ENCODE assay signal across 25 cellular contexts in the genomic region with DNA sequence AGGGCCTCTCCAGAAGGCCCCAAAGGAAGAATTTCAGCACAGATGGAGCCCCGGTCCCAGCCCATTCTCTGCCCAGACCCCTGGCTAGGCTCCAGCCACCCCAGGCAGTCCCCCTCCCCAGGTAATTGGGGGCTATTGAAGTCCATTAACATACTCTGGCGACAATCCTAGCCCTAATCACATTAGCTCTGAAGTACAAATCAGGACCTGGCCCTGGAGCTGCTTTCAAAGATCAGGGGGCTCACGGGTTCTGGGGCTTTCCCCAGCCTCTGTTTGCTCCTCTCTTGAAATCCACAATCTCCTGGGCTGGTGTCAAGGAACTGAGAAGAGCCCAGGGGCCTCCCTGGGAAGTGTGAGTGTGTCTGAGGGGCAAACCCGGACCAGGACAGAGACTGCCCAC. TPM values are rescaled to one million over a fixed set of nuclear protein-coding genes. Genes with fewer than 3 reads are reported as not detected.
"Had no signal": no experiment of that assay in that cellular context is flagged by ENCODE, and none has a peak within 500 bp of the region (broad histone marks: within the 10 kb centered on the region; RNA-seq: fewer than 3 reads in every experiment).

No MANE protein-coding gene starts in this region.

- H3K27me3 ChIP-seq: MG63 had no signal

- DNase-seq: IMR-90, Karpas-422, KG1, MG63, NCI-H1092, NCI-H1105 treated with DMSO at 0.1 percent for 48 hours, NCI-H1417 treated with DMSO at 0.1 percent for 48 hours, NCI-H146, NCI-H1694 treated with DMSO at 0.1 percent for 48 hours, NCI-H1930, NCI-H2081, NCI-H2107, NCI-H226, NCI-H446, NCI-H510A, NCI-H524 treated with DMSO at 0.1 percent for 48 hours, Right ventricle myocardium superior, RPMI8226, SIG-M5, SW 1271 had no signal

- H3K9me3 ChIP-seq: MG63, SJSA1 had no signal

- H3K4me3 ChIP-seq: MG63, SJSA1, SK-N-MC had no signal

- FAIRE-seq: HepG2, RCC 7860 had no signal

- ATAC-seq: HepG2 had no signal

- H3K4me1 ChIP-seq: SJSA1 had no signal

- H3K36me3 ChIP-seq: MG63, SJSA1 had no signal

- H3K27ac ChIP-seq: SJSA1, SK-N-MC had no signal

RNA-seq across cellular contexts. Expression of gene FGF4, which starts 22.3 kb away (rescaled TPM):
- total RNA-seq: HepG2, HT1080, IMR-90, Right ventricle myocardium superior, SJSA1 had no signal
- polyA plus RNA-seq: HepG2, IMR-90 had no signal

RNA-seq across cellular contexts. Expression of gene FGF19, which starts 49.1 kb away (rescaled TPM):
- total RNA-seq: HepG2, HT1080, IMR-90, Right ventricle myocardium superior had no signal
- polyA plus RNA-seq: IMR-90 had no signal
